1 cellular context compared by ENCODE assay signal in the genomic region with DNA sequence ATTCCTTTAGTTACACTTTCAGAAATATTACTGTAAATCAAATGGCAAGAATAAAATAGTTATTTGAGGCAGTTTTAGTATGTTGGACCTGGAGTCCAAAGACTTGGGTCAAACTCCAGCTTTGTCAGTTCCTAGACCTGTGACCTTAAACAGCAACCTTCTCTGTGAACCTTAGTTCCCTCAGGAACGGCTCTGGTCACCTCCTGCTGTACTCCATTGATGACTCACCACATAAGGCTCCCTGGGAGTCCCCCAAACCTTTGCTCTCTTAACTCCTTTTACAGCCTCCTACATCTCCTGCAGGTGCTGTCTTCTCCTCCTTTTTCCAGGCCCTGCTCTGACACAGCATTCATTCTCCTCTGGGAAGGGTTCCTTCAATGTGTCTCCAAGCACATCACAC.
TF ChIP-seq lines count a peak whose summit lies in the region.

No MANE protein-coding gene starts in this region.

TF ChIP-seq in SK-N-SH treated with all-trans-retinoic acid at 6 μM for 48 hours, 23 proteins besides CTCF, POLR2A, EP300 and RAD21 (continued from another document):
- TF ChIP-seq, protein P1, sequence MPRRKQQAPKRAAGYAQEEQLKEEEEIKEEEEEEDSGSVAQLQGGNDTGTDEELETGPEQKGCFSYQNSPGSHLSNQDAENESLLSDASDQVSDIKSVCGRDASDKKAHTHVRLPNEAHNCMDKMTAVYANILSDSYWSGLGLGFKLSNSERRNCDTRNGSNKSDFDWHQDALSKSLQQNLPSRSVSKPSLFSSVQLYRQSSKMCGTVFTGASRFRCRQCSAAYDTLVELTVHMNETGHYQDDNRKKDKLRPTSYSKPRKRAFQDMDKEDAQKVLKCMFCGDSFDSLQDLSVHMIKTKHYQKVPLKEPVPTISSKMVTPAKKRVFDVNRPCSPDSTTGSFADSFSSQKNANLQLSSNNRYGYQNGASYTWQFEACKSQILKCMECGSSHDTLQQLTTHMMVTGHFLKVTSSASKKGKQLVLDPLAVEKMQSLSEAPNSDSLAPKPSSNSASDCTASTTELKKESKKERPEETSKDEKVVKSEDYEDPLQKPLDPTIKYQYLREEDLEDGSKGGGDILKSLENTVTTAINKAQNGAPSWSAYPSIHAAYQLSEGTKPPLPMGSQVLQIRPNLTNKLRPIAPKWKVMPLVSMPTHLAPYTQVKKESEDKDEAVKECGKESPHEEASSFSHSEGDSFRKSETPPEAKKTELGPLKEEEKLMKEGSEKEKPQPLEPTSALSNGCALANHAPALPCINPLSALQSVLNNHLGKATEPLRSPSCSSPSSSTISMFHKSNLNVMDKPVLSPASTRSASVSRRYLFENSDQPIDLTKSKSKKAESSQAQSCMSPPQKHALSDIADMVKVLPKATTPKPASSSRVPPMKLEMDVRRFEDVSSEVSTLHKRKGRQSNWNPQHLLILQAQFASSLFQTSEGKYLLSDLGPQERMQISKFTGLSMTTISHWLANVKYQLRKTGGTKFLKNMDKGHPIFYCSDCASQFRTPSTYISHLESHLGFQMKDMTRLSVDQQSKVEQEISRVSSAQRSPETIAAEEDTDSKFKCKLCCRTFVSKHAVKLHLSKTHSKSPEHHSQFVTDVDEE (CRISPR knock-in tag; IDR thresholded peaks at IDR 0.05): no peak
- no peak for TF ChIP-seq ZFP30 (CRISPR knock-in tag; IDR thresholded peaks at IDR 0.05)
